8 cellular contexts compared by ENCODE assay signal in the genomic region with DNA sequence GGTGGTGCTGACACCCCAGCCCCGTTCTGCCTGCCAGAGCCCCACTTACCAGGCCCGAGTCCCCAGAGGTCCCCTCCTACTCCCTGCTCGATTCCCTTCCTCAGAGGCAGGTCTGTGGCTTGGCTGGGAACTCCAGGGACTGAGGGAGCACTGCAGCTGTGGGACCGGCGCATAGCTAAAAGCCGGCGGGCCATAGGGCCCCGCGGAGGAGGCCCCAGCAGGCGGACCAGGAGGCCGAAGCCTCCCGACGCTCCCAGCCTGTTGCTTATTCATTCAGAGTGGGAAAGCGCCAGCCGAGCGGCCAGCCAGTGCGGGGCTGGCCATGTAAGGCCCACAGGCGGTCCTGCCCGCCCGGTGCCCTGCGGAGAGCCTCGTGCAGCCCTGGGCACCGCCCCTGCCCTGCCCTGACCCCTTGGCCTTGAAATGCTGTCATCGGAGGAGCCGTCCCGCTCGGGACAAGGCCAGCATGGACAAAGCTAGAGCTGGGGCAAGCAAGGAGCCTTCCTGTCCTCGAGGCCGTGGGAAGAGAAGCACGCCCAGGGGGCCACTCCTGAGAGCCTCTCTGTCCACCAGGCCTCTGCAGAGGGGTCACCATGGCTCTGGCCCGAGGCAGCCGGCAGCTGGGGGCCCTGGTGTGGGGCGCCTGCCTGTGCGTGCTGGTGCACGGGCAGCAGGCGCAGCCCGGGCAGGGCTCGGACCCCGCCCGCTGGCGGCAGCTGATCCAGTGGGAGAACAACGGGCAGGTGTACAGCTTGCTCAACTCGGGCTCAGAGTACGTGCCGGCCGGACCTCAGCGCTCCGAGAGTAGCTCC. TPM values are rescaled to one million over a fixed set of nuclear protein-coding genes. Genes with fewer than 3 reads are reported as not detected.
DNase-seq lines count a peak whose midpoint lies in the region; ATAC-seq and TF ChIP-seq lines count a peak whose summit lies in the region.

A gene with protein sequence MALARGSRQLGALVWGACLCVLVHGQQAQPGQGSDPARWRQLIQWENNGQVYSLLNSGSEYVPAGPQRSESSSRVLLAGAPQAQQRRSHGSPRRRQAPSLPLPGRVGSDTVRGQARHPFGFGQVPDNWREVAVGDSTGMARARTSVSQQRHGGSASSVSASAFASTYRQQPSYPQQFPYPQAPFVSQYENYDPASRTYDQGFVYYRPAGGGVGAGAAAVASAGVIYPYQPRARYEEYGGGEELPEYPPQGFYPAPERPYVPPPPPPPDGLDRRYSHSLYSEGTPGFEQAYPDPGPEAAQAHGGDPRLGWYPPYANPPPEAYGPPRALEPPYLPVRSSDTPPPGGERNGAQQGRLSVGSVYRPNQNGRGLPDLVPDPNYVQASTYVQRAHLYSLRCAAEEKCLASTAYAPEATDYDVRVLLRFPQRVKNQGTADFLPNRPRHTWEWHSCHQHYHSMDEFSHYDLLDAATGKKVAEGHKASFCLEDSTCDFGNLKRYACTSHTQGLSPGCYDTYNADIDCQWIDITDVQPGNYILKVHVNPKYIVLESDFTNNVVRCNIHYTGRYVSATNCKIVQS (plus strand): TSS at position 272 of the 812 bp plus-strand sequence. CDS start 322 bp downstream, at position 594.

- H3K9me3 Mint-ChIP-seq in endothelial cell (ENCODE audit: unreplicated experiment) = no peaks in the 10 kb centered on the region

- no peaks in the 10 kb centered on the region for H3K9me3 ChIP-seq in SJCRH30 (replicated peaks)
- no peaks in the 10 kb centered on the region for H3K9me3 ChIP-seq in thymus (ENCODE audit: control insufficient read depth)

- H3K4me1 ChIP-seq in SJCRH30 (peaks cover 44% of the 10 kb centered on the region), thymus (ENCODE audit: control insufficient read depth, insufficient read depth, low read length) (peaks cover 20% of the 10 kb centered on the region)

- peak; percentile 79 for DNase-seq in A172 (ENCODE audit: low spot score)
- DNase-seq in H4 (ENCODE audit: low spot score) = peak; percentile 76
- DNase-seq in SJCRH30 = peak; percentile 88 to 93
- peak; percentile 68 for DNase-seq in endothelial cell (ENCODE audit: low spot score)
- DNase-seq in medulla oblongata (ENCODE audit: extremely low spot score) = peak; percentile 53
- DNase-seq in activated CD4-positive, alpha-beta T cell treated with anti-CD3 and anti-CD28 coated beads for 4 hours = no peak

- peaks cover 66% of the 10 kb centered on the region for H3K4me1 Mint-ChIP-seq in endothelial cell (ENCODE audit: unreplicated experiment)

- peaks cover 10% of the 10 kb centered on the region for H3K36me3 Mint-ChIP-seq in endothelial cell (ENCODE audit: low read depth, unreplicated experiment)

- peak within 1 kb of the TSS; percentile 88 for H3K27ac ChIP-seq in SJCRH30
- peak within 1 kb of the TSS; percentile 25 for H3K27ac ChIP-seq in thymus (ENCODE audit: low read depth)

- ATAC-seq in HG02870 (IDR thresholded peaks at IDR 0.05; ENCODE audit: unreplicated experiment) = no peak

- no peak for TF ChIP-seq CTCF in endothelial cell (IDR thresholded peaks at IDR 0.05; ENCODE audit: unreplicated experiment)

- H3K36me3 ChIP-seq in SJCRH30 = no peaks in the 10 kb centered on the region
- no peaks in the 10 kb centered on the region for H3K36me3 ChIP-seq in thymus (ENCODE audit: control insufficient read depth, insufficient read depth)

- peak within 1 kb of the TSS; percentile 95 for H3K4me3 Mint-ChIP-seq in endothelial cell (ENCODE audit: unreplicated experiment)

- H3K4me3 ChIP-seq in SJCRH30 = peak within 1 kb of the TSS; percentile 76
- peak within 1 kb of the TSS; percentile 72 for H3K4me3 ChIP-seq in thymus (ENCODE audit: low read length)

- no peaks in the 10 kb centered on the region for H3K27me3 ChIP-seq in SJCRH30
- peaks cover 26% of the 10 kb centered on the region for H3K27me3 ChIP-seq in thymus (ENCODE audit: control insufficient read depth, insufficient read depth)

- H3K27ac Mint-ChIP-seq in endothelial cell (ENCODE audit: unreplicated experiment) = peak within 1 kb of the TSS; percentile 48

- H3K27me3 Mint-ChIP-seq in endothelial cell (ENCODE audit: unreplicated experiment) = peaks cover 9% of the 10 kb centered on the region

- WGBS in thymus = 38% methylated on average over 48 of the region's 48 CpGs

RNA-seq across cellular contexts. Expression of the gene that starts here (rescaled TPM):
- 91.0 and 92.8 TPM in 2 replicates for total RNA-seq in A172 (2014; rRNA removed; shearing (Covaris generic))
- 53.2 and 104 TPM in 2 replicates for total RNA-seq in H4 (2014; rRNA removed; shearing (Covaris generic))
- total RNA-seq in SJCRH30 (2014; rRNA removed; shearing (Covaris generic)) = 31.3 and 33.3 TPM in 2 replicates
- 156 TPM for total RNA-seq in endothelial cell (ENCODE audit: unreplicated experiment)
- 6.7 TPM for polyA plus RNA-seq in thymus

Comparison
In these comparisons a context has a peak if more than half of its experiments do, and no peak if none do; other contexts are left out.
1. DNase-seq: peak in A172 (single experiment), H4 (single experiment), SJCRH30 (2 of 2), endothelial cell (single experiment) and medulla oblongata (single experiment); none in activated CD4-positive, alpha-beta T cell treated with anti-CD3 and anti-CD28 coated beads for 4 hours (0 of 2).